1 cellular context compared by ENCODE assay signal in the genomic region with DNA sequence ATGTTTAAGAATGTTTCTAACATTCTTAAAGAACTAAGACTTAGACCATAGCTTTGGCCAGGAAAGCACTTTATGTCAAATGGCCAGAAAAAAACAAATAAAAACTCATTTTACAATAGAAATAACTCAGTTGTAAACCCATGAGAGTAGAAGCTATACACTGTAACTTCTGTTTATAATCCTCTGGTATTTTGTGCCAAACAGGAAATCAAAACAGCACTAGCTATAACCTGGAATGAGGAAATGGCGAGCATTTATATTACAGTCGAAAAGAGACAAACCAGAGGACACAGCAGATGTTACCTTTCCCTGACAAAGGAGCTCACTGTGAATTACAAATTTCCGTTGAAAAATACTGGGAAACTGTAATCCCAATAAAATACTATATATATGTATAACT.
TF ChIP-seq lines count a peak whose summit lies in the region.

No MANE protein-coding gene starts in this region.

TF ChIP-seq in A549, 52 proteins besides CTCF, POLR2A, EP300 and RAD21 (continued from another document):
- TF ChIP-seq HOXB13 (CRISPR knock-in tag; IDR thresholded peaks at IDR 0.05; ENCODE audit: low read depth) (no peak), E2F6 (IDR thresholded peaks at IDR 0.05; ENCODE audit: borderline replicate concordance, low read depth) (no peak), HMGXB4 (CRISPR knock-in tag; IDR thresholded peaks at IDR 0.05; ENCODE audit: borderline replicate concordance) (no peak)
